Comparison of ENCODE assay signal across 16 cellular contexts in the genomic region with DNA sequence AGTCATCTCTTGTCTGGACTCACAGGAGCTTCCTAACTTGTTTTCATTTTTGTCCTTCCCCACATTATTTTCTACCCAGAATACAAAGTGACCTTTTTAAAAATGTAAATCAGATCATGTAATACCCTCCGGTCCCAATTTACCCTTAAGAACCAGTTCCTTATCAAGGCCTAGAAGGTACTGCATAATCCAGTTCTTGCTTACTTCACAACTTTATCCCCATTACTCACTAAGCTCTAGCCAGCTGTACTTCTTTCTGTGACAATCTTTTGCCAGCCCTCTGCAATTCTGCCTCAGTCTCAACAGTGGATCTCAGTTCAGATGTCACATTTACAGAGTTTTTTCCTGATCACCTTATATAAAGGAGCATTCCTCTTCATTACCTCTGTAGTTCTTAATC. TPM values are rescaled to one million over a fixed set of nuclear protein-coding genes. Genes with fewer than 3 reads are reported as not detected.
A peak's percentile ranks its signal among the peaks of the same experiment; 100 is the strongest.
DNase-seq lines count a peak whose midpoint lies in the region; ATAC-seq, FAIRE-seq and TF ChIP-seq lines count a peak whose summit lies in the region.
"Had no signal": no experiment of that assay in that cellular context is flagged by ENCODE, and none has a peak within 500 bp of the region (broad histone marks: within the 10 kb centered on the region; RNA-seq: fewer than 3 reads in every experiment).

No MANE protein-coding gene starts in this region.

- no peak for DNase-seq in CD4-positive, alpha-beta memory T cell
- DNase-seq in GM12878 (ENCODE audit: low read depth, low spot score): no peak
- no peak for DNase-seq in natural killer cell
- DNase-seq in suprapubic skin (ENCODE audit: low spot score in 2 of 2): no peak
- DNase-seq: activated T-cell treated with anti-CD3 and anti-CD28 coated beads, Interleukin-2, amount 50 U/mL, for 48 hours; caudate nucleus; KG1; NCI-H2107; OCI-M1; spleen; T1000 had no signal

- POLR2A ChIA-PET in CD4-positive, alpha-beta memory T cell (lab: Charles Lee; ENCODE audit: partially characterized antibody): interaction anchor here (10.0 kb wide), 1 partner anchor 11 kb away, joined by 66 read pairs; a partner anchor contains a TSS
- POLR2A ChIA-PET in GM12878 (lab: Charles Lee): interaction anchor here (0.9 to 1.8 kb wide), 4 partner anchors 7 to 17 kb away, joined by 3 to 8 read pairs (median 5); no protein-coding TSS in a partner anchor

- H3K27ac Mint-ChIP-seq in CD4-positive, alpha-beta memory T cell: peak overlapping the region in 6 of 7 donors; percentile 9 to 81 (median 59)
- H3K27ac Mint-ChIP-seq in IgD-negative memory B cell (peak overlapping the region in 2 of 3 donors; percentile 55 to 73), natural killer cell (peak overlapping the region; percentile 84 to 95)

- H3K9me3 ChIP-seq in CD4-positive, alpha-beta memory T cell (ENCODE audit: control insufficient read depth in 1 of 2, low read length in 2 of 2): no peaks in the 10 kb centered on the region
- H3K9me3 ChIP-seq in GM12878 (replicated peaks; ENCODE audit: control insufficient read depth, insufficient read depth, low read length) (peaks cover 15% of the 10 kb centered on the region), suprapubic skin (no peaks in the 10 kb centered on the region)

- TF ChIP-seq EP300 in GM12878 (IDR thresholded peaks at IDR 0.05; ENCODE audit: borderline replicate concordance in 1 of 2, control insufficient read depth in 1 of 2, low read depth in 2 of 2, low read length in 2 of 2): no peak
- TF ChIP-seq EP300 in suprapubic skin (IDR thresholded peaks at IDR 0.05): no peak

- WGBS in GM12878 (ENCODE audit: insufficient coverage, insufficient replicate concordance, low lambda C conversion rate, missing lambda C conversion rate): 0% methylated on average over 1 of the region's 1 CpG
- WGBS in suprapubic skin: 67% methylated on average over 1 of the region's 1 CpG

- peaks cover 0 to 4% (median under 1%) of the 10 kb centered on the region in 8 donors for H3K9me3 Mint-ChIP-seq in CD4-positive, alpha-beta memory T cell
- H3K9me3 Mint-ChIP-seq in IgD-negative memory B cell (no peaks in the 10 kb centered on the region), natural killer cell (no peaks in the 10 kb centered on the region)

- no peak for TF ChIP-seq RAD21 in GM12878 (IDR thresholded peaks at IDR 0.05; ENCODE audit: insufficient read depth, low read depth, low read length)

- peak overlapping the region in 1 of 2 donors; percentile 32 for H3K4me3 ChIP-seq in CD4-positive, alpha-beta memory T cell (ENCODE audit: low read length in 2 of 2)
- H3K4me3 ChIP-seq in GM12878 (0 out of 2 replicates have a peak overlapping the region, but pooled peaks have one; percentile 6), suprapubic skin (no peak overlapping the region)

- H2AFZ ChIP-seq in GM12878 (ENCODE audit: control insufficient read depth, low read depth, low read length): no peak overlapping the region

- no peak for FAIRE-seq in GM12878 (lab: Jason Lieb, UNC)

- no peak overlapping the region for H3K9ac ChIP-seq in GM12878 (ENCODE audit: control insufficient read depth, insufficient read depth, low read length)

- H3K4me1 ChIP-seq in CD4-positive, alpha-beta memory T cell (ENCODE audit: insufficient read depth, low read length): peaks cover 91% of the 10 kb centered on the region
- peaks cover 24% of the 10 kb centered on the region for H3K4me1 ChIP-seq in GM12878 (ENCODE audit: control insufficient read depth, insufficient read depth, low read length)
- H3K4me1 ChIP-seq in suprapubic skin: peaks cover 65% of the 10 kb centered on the region

- ATAC-seq in GM12878: peak; percentile 48
- ATAC-seq in natural killer cell: peak in 2 of 3 donors; percentile 2 to 26
- ATAC-seq in GM21576 (IDR thresholded peaks at IDR 0.05; ENCODE audit: unreplicated experiment): no peak
- no peak for ATAC-seq in HG03460 (IDR thresholded peaks at IDR 0.05; ENCODE audit: unreplicated experiment)
- ATAC-seq in SK-N-SH treated with all-trans-retinoic acid at 6 μM for 48 hours: no peak

- peaks cover 12% of the 10 kb centered on the region for H3K36me3 ChIP-seq in CD4-positive, alpha-beta memory T cell (ENCODE audit: insufficient read depth, low read length)
- H3K36me3 ChIP-seq in GM12878 (ENCODE audit: control insufficient read depth in 2 of 2, insufficient read depth in 2 of 2, low read length in 1 of 2) (peaks cover 1 to 5% of the 10 kb centered on the region in 2 experiments), suprapubic skin (peaks cover 9% of the 10 kb centered on the region)

- peaks cover 100% of the 10 kb centered on the region for H3K79me2 ChIP-seq in GM12878 (ENCODE audit: control insufficient read depth, insufficient read depth, low read length)

- no peaks in the 10 kb centered on the region for H3K27me3 ChIP-seq in CD4-positive, alpha-beta memory T cell (ENCODE audit: insufficient read depth, low read length)
- H3K27me3 ChIP-seq in GM12878 (replicated peaks in 1 of 2; ENCODE audit: control insufficient read depth in 2 of 2, insufficient read depth in 2 of 2, low read length in 1 of 2) (no peaks in the 10 kb centered on the region), suprapubic skin (no peaks in the 10 kb centered on the region)
- H3K27me3 ChIP-seq: spleen had no signal

- intact Hi-C loops in CD4-positive, alpha-beta memory T cell (cut with micrococcal nuclease): loop anchor here (2.0 kb wide), 1 partner anchor 17 kb away; no protein-coding TSS in a partner anchor
- intact Hi-C loops in GM12878 (cut with micrococcal nuclease; ENCODE audit: unreplicated experiment): no loop called here
- intact Hi-C loops in natural killer cell (cut with micrococcal nuclease): loop anchor here (2.0 kb wide), 1 partner anchor 15 kb away; no protein-coding TSS in a partner anchor

- SMC1A ChIA-PET in GM12878 (lab: Charles Lee; ENCODE audit: uncharacterized antibody, unreplicated experiment): interaction anchor here (0.6 to 5.7 kb wide), 15 partner anchors 9 to 266 kb away, joined by 3 to 53 read pairs (median 4); a partner anchor contains a TSS

- BruUV-seq in GM12878 (replicated peaks; lab: Mats Ljungman, UMichigan): no TSS peak

- no peaks in the 10 kb centered on the region for H3K27me3 Mint-ChIP-seq in CD4-positive, alpha-beta memory T cell
- H3K27me3 Mint-ChIP-seq in IgD-negative memory B cell: no peaks in the 10 kb centered on the region
- H3K27me3 Mint-ChIP-seq in natural killer cell (ENCODE audit: low read depth in 2 of 2): no peaks in the 10 kb centered on the region

- peak overlapping the region in 7 of 8 donors; percentile 0 to 82 (median 44) for H3K4me3 Mint-ChIP-seq in CD4-positive, alpha-beta memory T cell
- H3K4me3 Mint-ChIP-seq in IgD-negative memory B cell (peak overlapping the region; percentile 45 to 83 (median 62)), natural killer cell (peak overlapping the region; percentile 78)

- H3K36me3 Mint-ChIP-seq in CD4-positive, alpha-beta memory T cell: peaks cover 30 to 48% of the 10 kb centered on the region in 2 donors
- H3K36me3 Mint-ChIP-seq in IgD-negative memory B cell (peaks cover 8% of the 10 kb centered on the region), natural killer cell (peaks cover 15% of the 10 kb centered on the region)

- peaks cover 58 to 93% (median 78%) of the 10 kb centered on the region in 4 donors for H3K4me1 Mint-ChIP-seq in CD4-positive, alpha-beta memory T cell
- peaks cover 62 to 69% (median 67%) of the 10 kb centered on the region in 3 donors for H3K4me1 Mint-ChIP-seq in IgD-negative memory B cell
- peaks cover 88 to 94% of the 10 kb centered on the region in 2 donors for H3K4me1 Mint-ChIP-seq in natural killer cell

- no peak overlapping the region for H3K4me2 ChIP-seq in GM12878 (ENCODE audit: control insufficient read depth, insufficient read depth)

- RAD21 ChIA-PET in GM12878 (lab: Charles Lee; ENCODE audit: unreplicated experiment): interaction anchor here (1.1 kb wide), 1 partner anchor 10 kb away, joined by 7 read pairs; no protein-coding TSS in a partner anchor

- no peaks in the 10 kb centered on the region; the same call in none of the 2 replicates for H4K20me1 ChIP-seq in GM12878 (ENCODE audit: control insufficient read depth, insufficient read depth)

- CTCF ChIA-PET in CD4-positive, alpha-beta memory T cell (lab: Charles Lee; ENCODE audit: partially characterized antibody): interaction anchor here (1.2 to 1.5 kb wide), 2 partner anchors 265 to 399 kb away, joined by 4 read pairs; no protein-coding TSS in a partner anchor
- CTCF ChIA-PET in GM12878 (lab: Yijun Ruan, JAX): interaction anchor here (0.5 to 1.6 kb wide), 5 partner anchors 8 to 270 kb away, joined by 3 to 6 read pairs (median 3); no protein-coding TSS in a partner anchor

- TF ChIP-seq CTCF in GM12878 (IDR thresholded peaks at IDR 0.05 in 2 of 3, conservative IDR thresholded peaks at IDR 0.05 in 1 of 3; ENCODE audit: control insufficient read depth in 2 of 3, extremely low read depth in 1 of 3, insufficient read depth in 1 of 3, low read depth in 3 of 3, low read length in 3 of 3) (no peak), natural killer cell (IDR thresholded peaks at IDR 0.05) (no peak), suprapubic skin (IDR thresholded peaks at IDR 0.05) (no peak)

- no peak overlapping the region for H3K27ac ChIP-seq in CD4-positive, alpha-beta memory T cell (ENCODE audit: low read depth, low read length)
- H3K27ac ChIP-seq in GM12878 (ENCODE audit: control insufficient read depth, insufficient read depth): peak overlapping the region; percentile 45
- no peak overlapping the region for H3K27ac ChIP-seq in suprapubic skin
- H3K27ac ChIP-seq: C4-2B had no signal

- in situ Hi-C loops in GM12878 (cut with MboI): loop anchor here (25.0 kb wide), 1 partner anchor 260 kb away; no protein-coding TSS in a partner anchor

- TF ChIP-seq POLR2A in GM12878 (IDR thresholded peaks at IDR 0.05; ENCODE audit: low read depth, low read length) (no peak), suprapubic skin (IDR thresholded peaks at IDR 0.05) (no peak)

RNA-seq across cellular contexts. Expression of a gene that starts 11.6 kb away (rescaled TPM):
- total RNA-seq in CD4-positive, alpha-beta memory T cell: 100 to 1,000 TPM; 193 to 195 TPM
- polyA plus RNA-seq in CD4-positive, alpha-beta memory T cell: 100 to 1,000 TPM; 433 to 542 TPM
- polyA plus RNA-seq in IgD-negative memory B cell: 297 TPM
- total RNA-seq in GM12878 (2013; cell fraction: nucleolus; rRNA removed): 248 and 255 TPM in 2 replicates
- total RNA-seq in GM12878 (2014; rRNA removed): 113 and 117 TPM in 2 replicates
- total RNA-seq in GM12878 (2014; rRNA removed; fragmentation: Illumina TruSeq; extraction: Trizol): 121 and 125 TPM in 2 replicates
- 105 and 115 TPM in 2 replicates for total RNA-seq in GM12878 (2021)
- 52.6 TPM for polyA plus RNA-seq in GM12878 (2011; ENCODE audit: low read depth)
- polyA plus RNA-seq in GM12878 (2011; rRNA removed): 203 and 292 TPM in 2 replicates
- 80.2 and 93.0 TPM in 2 replicates for polyA plus RNA-seq in GM12878 (2011; cell fraction: cytosol; rRNA removed)
- polyA plus RNA-seq in GM12878 (2011; cell fraction: nucleus; rRNA removed): 61.6 and 84.0 TPM in 2 replicates
- 86.1 and 107 TPM in 2 replicates for polyA plus RNA-seq in GM12878 (2012)
- 201 and 225 TPM in 2 replicates for polyA plus RNA-seq in GM12878 (2014; fragmentation: Illumina TruSeq; extraction: Trizol)
- polyA plus RNA-seq in GM12878 (2014; fragmentation: Nextera tagmentation; extraction: Ambion mirVana): 10 to 100 TPM; 88.9 to 95.0 TPM
- 121 and 129 TPM in 2 replicates for polyA plus RNA-seq in GM12878 (2014; rRNA removed)
- 100 to 1,000 TPM; 208 to 219 TPM for polyA plus RNA-seq in GM12878 (2016; fragmentation: Nextera tagmentation; extraction: Ambion mirVana)
- 53.3 and 76.7 TPM in 2 replicates for polyA minus RNA-seq in GM12878 (2011; rRNA and poly(A)+ RNA removed)
- polyA minus RNA-seq in GM12878 (2011; cell fraction: cytosol; rRNA and poly(A)+ RNA removed): 30.6 and 58.6 TPM in 2 replicates
- polyA minus RNA-seq in GM12878 (2011; cell fraction: nucleus; rRNA and poly(A)+ RNA removed): 33.7 and 63.2 TPM in 2 replicates
- total RNA-seq in natural killer cell: 100 to 1,000 TPM; 517 to 664 (median 572) TPM
- 100 to 1,000 TPM in 3 of 4 donors, 10 to 100 TPM in 1; 95.2 to 154 (median 115) TPM for total RNA-seq in suprapubic skin

Comparison
In these comparisons a context has a peak if more than half of its experiments do, and no peak if none do; other contexts are left out.
1. ATAC-seq: peak in GM12878 (single experiment) and natural killer cell (2 of 3); none in GM21576 (single experiment), HG03460 (single experiment) and SK-N-SH treated with all-trans-retinoic acid at 6 μM for 48 hours (single experiment).
2. Peak in every context shown above with its lines, with median percentiles within 50 percentile points of each other: H3K27ac Mint-ChIP-seq and H3K4me3 Mint-ChIP-seq.